ENCODE assay signal across 26 cellular contexts in the genomic region with DNA sequence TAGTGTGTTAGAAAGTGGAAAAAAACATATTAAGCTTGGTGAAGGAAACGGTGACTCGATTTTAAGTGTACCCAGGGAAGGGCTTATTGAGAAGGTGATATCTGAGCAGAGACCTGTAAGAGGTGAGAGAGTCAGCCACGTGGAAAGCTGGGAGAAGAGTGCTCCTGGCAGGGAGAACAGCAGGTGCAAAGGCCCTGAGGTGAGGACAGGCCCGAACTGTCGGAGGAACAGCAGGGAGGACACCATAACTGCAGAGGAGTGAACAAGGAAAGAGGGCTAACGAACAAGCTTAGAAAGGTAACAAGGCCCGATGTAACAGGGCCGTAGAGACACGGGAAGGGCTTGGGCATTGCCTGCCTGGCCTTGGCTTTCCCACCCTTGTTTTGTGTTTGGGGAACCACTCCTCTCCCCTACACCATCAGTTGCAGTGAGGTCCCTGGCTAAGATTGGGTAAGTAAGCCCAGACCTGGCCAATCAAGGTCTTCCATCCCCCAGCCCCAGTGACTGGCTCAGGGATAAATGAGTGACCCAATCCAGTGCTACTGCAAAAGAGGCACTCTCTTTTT. TPM values are rescaled to one million over a fixed set of nuclear protein-coding genes. Genes with fewer than 3 reads are reported as not detected.
DNase-seq lines count a peak whose midpoint lies in the region; ATAC-seq, FAIRE-seq and TF ChIP-seq lines count a peak whose summit lies in the region.
"Had no signal": no experiment of that assay in that cellular context is flagged by ENCODE, and none has a peak within 500 bp of the region (broad histone marks: within the 10 kb centered on the region; RNA-seq: fewer than 3 reads in every experiment).

No MANE protein-coding gene starts in this region.

- DNase-seq in A549 (ENCODE audit: low read depth in 1 of 2, low spot score in 1 of 2) (no peak), T-helper 17 cell (no peak), mesothelial cell of epicardium (ENCODE audit: low spot score in 2 of 2, unreplicated experiment in 2 of 2) (no peak), upper lobe of left lung (no peak), progenitor cell of endocrine pancreas (ENCODE audit: low spot score, unreplicated experiment) (no peak)
- DNase-seq: activated CD8-positive, alpha-beta memory T cell treated with anti-CD3 and anti-CD28 coated beads, Interleukin-2, amount 10 ng/mL, durations not matched to agents 7 days and 5 days; activated T-cell treated with anti-CD3 and anti-CD28 coated beads, Interleukin-2, amount 50 U/mL, for 4 hours; central memory CD4-positive, alpha-beta T cell; effector memory CD8-positive, alpha-beta T cell; immature natural killer cell; NCI-H2107; sigmoid colon; stimulated activated CD4-positive, alpha-beta T cell treated with anti-CD3 and anti-CD28 coated beads, Interleukin-4, amount 100 ng/mL, for 24 hours; tibial artery had no signal

- H3K9me3 Mint-ChIP-seq in mesothelial cell of epicardium (no peaks in the 10 kb centered on the region), progenitor cell of endocrine pancreas (ENCODE audit: low read depth) (no peaks in the 10 kb centered on the region)
- H3K9me3 Mint-ChIP-seq: activated T-cell treated with anti-CD3 and anti-CD28 coated beads, Interleukin-2, amount 50 U/mL, for 4 hours; effector memory CD8-positive, alpha-beta T cell; H9; immature natural killer cell had no signal

- peaks cover 15% of the 10 kb centered on the region for H3K4me1 Mint-ChIP-seq in T-helper 17 cell
- peaks cover 4% of the 10 kb centered on the region for H3K4me1 Mint-ChIP-seq in mesothelial cell of epicardium
- no peaks in the 10 kb centered on the region for H3K4me1 Mint-ChIP-seq in progenitor cell of endocrine pancreas (ENCODE audit: low read depth)

- 80% methylated on average over 9 of the region's 9 CpGs for WGBS in A549 (ENCODE audit: missing lambda C conversion rate)
- WGBS in upper lobe of left lung, 2 donors: 83 to 90% methylated on average over 9 of the region's 9 CpGs

- peaks cover 0 to 18% (median 7%) of the 10 kb centered on the region in 4 donors for H3K27me3 ChIP-seq in upper lobe of left lung

- TF ChIP-seq POLR2A in A549 (IDR thresholded peaks at IDR 0.05; ENCODE audit: low read length) (no peak), upper lobe of left lung (IDR thresholded peaks at IDR 0.05) (no peak)

- POLR2A ChIA-PET in A549 (lab: Yijun Ruan, JAX): no interaction called here

- no peak overlapping the region for H3K27ac Mint-ChIP-seq in T-helper 17 cell
- H3K27ac Mint-ChIP-seq in mesothelial cell of epicardium: no peak overlapping the region
- H3K27ac Mint-ChIP-seq in progenitor cell of endocrine pancreas: no peak overlapping the region
- H3K27ac Mint-ChIP-seq: activated CD8-positive, alpha-beta memory T cell treated with anti-CD3 and anti-CD28 coated beads, Interleukin-2, amount 10 ng/mL, durations not matched to agents 7 days and 5 days; effector memory CD8-positive, alpha-beta T cell; H9 had no signal

- no peak overlapping the region for H3K4me2 ChIP-seq in A549
- H3K4me2 ChIP-seq: PC-9, SK-N-SH had no signal

- TF ChIP-seq CTCF in A549 (IDR thresholded peaks at IDR 0.05): peak; percentile 19; the same call in 2 of the 3 replicates
- no peak for TF ChIP-seq CTCF in mesothelial cell of epicardium (IDR thresholded peaks at IDR 0.05; ENCODE audit: unreplicated experiment)
- TF ChIP-seq CTCF in upper lobe of left lung (IDR thresholded peaks at IDR 0.05): no peak
- TF ChIP-seq CTCF in progenitor cell of endocrine pancreas (IDR thresholded peaks at IDR 0.05; ENCODE audit: unreplicated experiment): no peak

- H3K9me3 ChIP-seq in A549: no peaks in the 10 kb centered on the region
- H3K9me3 ChIP-seq in T-helper 17 cell (ENCODE audit: control insufficient read depth, low read length, poor library complexity, severe bottlenecking): no peaks in the 10 kb centered on the region
- no peaks in the 10 kb centered on the region for H3K9me3 ChIP-seq in upper lobe of left lung
- H3K9me3 ChIP-seq: BE2C, prostate gland, sigmoid colon, SK-N-SH, tibial artery had no signal

- H3K4me1 ChIP-seq in A549: 0 out of 3 replicates have a peak, but pooled peaks cover 6% of the 10 kb centered on the region
- peaks cover 5 to 14% (median 12%) of the 10 kb centered on the region in 4 donors for H3K4me1 ChIP-seq in upper lobe of left lung
- H3K4me1 ChIP-seq: prostate gland had no signal

- H3K4me3 ChIP-seq in A549: no peak overlapping the region
- H3K4me3 ChIP-seq in upper lobe of left lung: no peak overlapping the region
- H3K4me3 ChIP-seq: PC-9, prostate gland, sigmoid colon, tibial artery had no signal

- TF ChIP-seq EP300 in A549 (IDR thresholded peaks at IDR 0.05) (no peak), upper lobe of left lung (IDR thresholded peaks at IDR 0.05) (no peak)

- CTCF ChIA-PET in A549 (lab: Yijun Ruan, JAX): interaction anchor here (0.5 to 6.9 kb wide), 61 partner anchors 8 to 512 kb away, joined by 3 to 80 read pairs (median 5); a partner anchor contains a TSS

- ATAC-seq in A549 (no peak), T-helper 17 cell (no peak), upper lobe of left lung (ENCODE audit: low FRiP score in 2 of 2) (no peak), HG02623 (IDR thresholded peaks at IDR 0.05; ENCODE audit: unreplicated experiment) (no peak)
- ATAC-seq: activated CD8-positive, alpha-beta memory T cell treated with anti-CD3 and anti-CD28 coated beads, Interleukin-2, amount 10 ng/mL, durations not matched to agents 7 days and 5 days; activated T-cell treated with anti-CD3 and anti-CD28 coated beads, Interleukin-2, amount 50 U/mL, for 4 hours; effector memory CD8-positive, alpha-beta T cell had no signal

- peak; percentile 78 for FAIRE-seq in A549 (lab: Jason Lieb, UNC)

- TF ChIP-seq RAD21 in A549 (conservative IDR thresholded peaks at IDR 0.05 in 1 of 2, IDR thresholded peaks at IDR 0.05 in 1 of 2): no peak

- H3K27ac ChIP-seq in A549 (no peak overlapping the region), upper lobe of left lung (no peak overlapping the region)
- H3K27ac ChIP-seq: PC-9, prostate gland, sigmoid colon, tibial artery had no signal

- H3K36me3 ChIP-seq in upper lobe of left lung: no peaks in the 10 kb centered on the region
- H3K36me3 ChIP-seq: BE2C, prostate gland, sigmoid colon, tibial artery had no signal

- peaks cover 5% of the 10 kb centered on the region for H3K36me3 Mint-ChIP-seq in T-helper 17 cell (ENCODE audit: low read depth)
- H3K36me3 Mint-ChIP-seq in mesothelial cell of epicardium: no peaks in the 10 kb centered on the region
- no peaks in the 10 kb centered on the region for H3K36me3 Mint-ChIP-seq in progenitor cell of endocrine pancreas (ENCODE audit: insufficient read depth)
- H3K36me3 Mint-ChIP-seq: activated CD8-positive, alpha-beta memory T cell treated with anti-CD3 and anti-CD28 coated beads, Interleukin-2, amount 10 ng/mL, durations not matched to agents 7 days and 5 days; immature natural killer cell had no signal

- H3K4me3 Mint-ChIP-seq in T-helper 17 cell (peak overlapping the region; percentile 47), mesothelial cell of epicardium (peak overlapping the region; percentile 2), progenitor cell of endocrine pancreas (ENCODE audit: low read depth) (no peak overlapping the region)
- H3K4me3 Mint-ChIP-seq: activated CD8-positive, alpha-beta memory T cell treated with anti-CD3 and anti-CD28 coated beads, Interleukin-2, amount 10 ng/mL, durations not matched to agents 7 days and 5 days; activated T-cell treated with anti-CD3 and anti-CD28 coated beads, Interleukin-2, amount 50 U/mL, for 4 hours had no signal

- peaks cover 19% of the 10 kb centered on the region for H3K27me3 Mint-ChIP-seq in T-helper 17 cell
- peaks cover 67% of the 10 kb centered on the region for H3K27me3 Mint-ChIP-seq in mesothelial cell of epicardium (ENCODE audit: low read depth)
- peaks cover 69% of the 10 kb centered on the region for H3K27me3 Mint-ChIP-seq in progenitor cell of endocrine pancreas

RNA-seq across cellular contexts. Expression of a gene that starts 7.3 kb away (rescaled TPM):
- polyA plus RNA-seq in A549 (2011; rRNA removed) (not detected in 2 replicates), A549 (2017; fragmentation: RNase III; extraction: RNeasy Plus Mini Kit Qiagen cat#74134 plus additional on column Dnase treatment) (0.05 TPM in 1 of 3 replicates, not detected in the others)
- polyA plus RNA-seq in A549 (2012; cell fraction: cytosol; rRNA removed): 0.03 TPM in 1 of 2 replicates, not detected in the other
- 0.11 and 0.16 TPM in 2 replicates for polyA plus RNA-seq in A549 (2012; cell fraction: nucleus; rRNA removed)
- not detected in 2 replicates for polyA minus RNA-seq in A549 (2011; rRNA and poly(A)+ RNA removed)
- total RNA-seq in T-helper 17 cell (not detected), mesothelial cell of epicardium (0.11 to 0.22 TPM (median 0.16 TPM) in 3 replicates), upper lobe of left lung (not detected), progenitor cell of endocrine pancreas (0.18 TPM in 1 of 2 replicates, not detected in the other)
- total RNA-seq: activated CD8-positive, alpha-beta memory T cell treated with anti-CD3 and anti-CD28 coated beads, Interleukin-2, amount 10 ng/mL, durations not matched to agents 7 days and 5 days; activated T-cell treated with anti-CD3 and anti-CD28 coated beads, Interleukin-2, amount 50 U/mL, for 4 hours; epithelial cell of proximal tubule; G401; glomerular endothelial cell; HT-29; left lobe of liver; PC-9; sigmoid colon; T-helper 1 cell treated with Interleukin-12 subunit alpha and Interleukin-12 subunit beta and Interleukin-4 antibody, amounts not matched to agents 30 ng/mL and 1 ng/mL, for 36 hours had no signal
- polyA plus RNA-seq: immature natural killer cell, SK-N-SH had no signal

RNA-seq across cellular contexts. Expression of a gene that starts 10.7 kb away (rescaled TPM):
- polyA plus RNA-seq in A549 (2011; rRNA removed) (335 and 446 TPM in 2 replicates), A549 (2017; fragmentation: RNase III; extraction: RNeasy Plus Mini Kit Qiagen cat#74134 plus additional on column Dnase treatment) (257 to 282 TPM (median 257 TPM) in 3 replicates)
- 741 and 749 TPM in 2 replicates for polyA plus RNA-seq in A549 (2012; cell fraction: cytosol; rRNA removed)
- 488 and 490 TPM in 2 replicates for polyA plus RNA-seq in A549 (2012; cell fraction: nucleus; rRNA removed)
- polyA minus RNA-seq in A549 (2011; rRNA and poly(A)+ RNA removed): 346 and 499 TPM in 2 replicates
- total RNA-seq in T-helper 17 cell (10 to 100 TPM; 30.5 to 37.0 TPM), mesothelial cell of epicardium (82.2 to 82.7 TPM (median 82.3 TPM) in 3 replicates), upper lobe of left lung (10 to 100 TPM; 25.1 to 94.2 (median 71.2) TPM), progenitor cell of endocrine pancreas (94.2 and 95.2 TPM in 2 replicates)

RNA-seq across cellular contexts. Expression of a gene that starts 22.9 kb away (rescaled TPM):
- not detected in 2 replicates for polyA plus RNA-seq in A549 (2011; rRNA removed)
- 0.03 TPM in 1 of 2 replicates, not detected in the other for polyA plus RNA-seq in A549 (2012; cell fraction: cytosol; rRNA removed)
- polyA plus RNA-seq in A549 (2012; cell fraction: nucleus; rRNA removed): not detected in 2 replicates
- not detected in 3 replicates for polyA plus RNA-seq in A549 (2017; fragmentation: RNase III; extraction: RNeasy Plus Mini Kit Qiagen cat#74134 plus additional on column Dnase treatment)
- not detected in 2 replicates for polyA minus RNA-seq in A549 (2011; rRNA and poly(A)+ RNA removed)
- total RNA-seq in T-helper 17 cell: not detected
- not detected in 3 replicates for total RNA-seq in mesothelial cell of epicardium
- not detected for total RNA-seq in upper lobe of left lung
- total RNA-seq in progenitor cell of endocrine pancreas: not detected in 2 replicates
- total RNA-seq: activated CD8-positive, alpha-beta memory T cell treated with anti-CD3 and anti-CD28 coated beads, Interleukin-2, amount 10 ng/mL, durations not matched to agents 7 days and 5 days; activated T-cell treated with anti-CD3 and anti-CD28 coated beads, Interleukin-2, amount 50 U/mL, for 4 hours; epithelial cell of proximal tubule; G401; glomerular endothelial cell; H9; HT-29; left lobe of liver; PC-9; sigmoid colon; T-helper 1 cell treated with Interleukin-12 subunit alpha and Interleukin-12 subunit beta and Interleukin-4 antibody, amounts not matched to agents 30 ng/mL and 1 ng/mL, for 36 hours had no signal
- polyA plus RNA-seq: immature natural killer cell, sigmoid colon, SK-N-SH had no signal

RNA-seq across cellular contexts. Expression of a gene that starts 28.0 kb away (rescaled TPM):
- polyA plus RNA-seq in A549 (2011; rRNA removed) (0.28 TPM in 2 replicates), A549 (2017; fragmentation: RNase III; extraction: RNeasy Plus Mini Kit Qiagen cat#74134 plus additional on column Dnase treatment) (0.67 to 1.1 TPM (median 0.89 TPM) in 3 replicates)
- polyA plus RNA-seq in A549 (2012; cell fraction: cytosol; rRNA removed): 0.21 and 0.57 TPM in 2 replicates
- polyA plus RNA-seq in A549 (2012; cell fraction: nucleus; rRNA removed): 0.18 and 0.44 TPM in 2 replicates
- polyA minus RNA-seq in A549 (2011; rRNA and poly(A)+ RNA removed): 0.25 and 0.39 TPM in 2 replicates
- total RNA-seq in T-helper 17 cell (not detected), mesothelial cell of epicardium (0.32 to 0.49 TPM (median 0.47 TPM) in 3 replicates), upper lobe of left lung (not detected), progenitor cell of endocrine pancreas (0.16 and 0.24 TPM in 2 replicates)
- total RNA-seq: activated CD8-positive, alpha-beta memory T cell treated with anti-CD3 and anti-CD28 coated beads, Interleukin-2, amount 10 ng/mL, durations not matched to agents 7 days and 5 days; activated T-cell treated with anti-CD3 and anti-CD28 coated beads, Interleukin-2, amount 50 U/mL, for 4 hours; epithelial cell of proximal tubule; G401; glomerular endothelial cell; HT-29; left lobe of liver; sigmoid colon; T-helper 1 cell treated with Interleukin-12 subunit alpha and Interleukin-12 subunit beta and Interleukin-4 antibody, amounts not matched to agents 30 ng/mL and 1 ng/mL, for 36 hours had no signal
- polyA plus RNA-seq: immature natural killer cell had no signal

RNA-seq across cellular contexts. Expression of a gene that starts 29.9 kb away (rescaled TPM):
- polyA plus RNA-seq in A549 (2011; rRNA removed) (not detected in 2 replicates), A549 (2017; fragmentation: RNase III; extraction: RNeasy Plus Mini Kit Qiagen cat#74134 plus additional on column Dnase treatment) (not detected in 3 replicates)
- not detected in 2 replicates for polyA plus RNA-seq in A549 (2012; cell fraction: cytosol; rRNA removed)
- polyA plus RNA-seq in A549 (2012; cell fraction: nucleus; rRNA removed): not detected in 2 replicates
- polyA minus RNA-seq in A549 (2011; rRNA and poly(A)+ RNA removed): not detected in 2 replicates
- total RNA-seq in T-helper 17 cell (not detected), mesothelial cell of epicardium (not detected in 3 replicates), upper lobe of left lung (not detected), progenitor cell of endocrine pancreas (not detected in 2 replicates)
- total RNA-seq: activated CD8-positive, alpha-beta memory T cell treated with anti-CD3 and anti-CD28 coated beads, Interleukin-2, amount 10 ng/mL, durations not matched to agents 7 days and 5 days; activated T-cell treated with anti-CD3 and anti-CD28 coated beads, Interleukin-2, amount 50 U/mL, for 4 hours; epithelial cell of proximal tubule; G401; glomerular endothelial cell; H9; HT-29; left lobe of liver; PC-9; prostate gland; sigmoid colon; T-helper 1 cell treated with Interleukin-12 subunit alpha and Interleukin-12 subunit beta and Interleukin-4 antibody, amounts not matched to agents 30 ng/mL and 1 ng/mL, for 36 hours had no signal
- polyA plus RNA-seq: immature natural killer cell, sigmoid colon, SK-N-SH had no signal
